22 cellular contexts compared by ENCODE assay signal in the genomic region with DNA sequence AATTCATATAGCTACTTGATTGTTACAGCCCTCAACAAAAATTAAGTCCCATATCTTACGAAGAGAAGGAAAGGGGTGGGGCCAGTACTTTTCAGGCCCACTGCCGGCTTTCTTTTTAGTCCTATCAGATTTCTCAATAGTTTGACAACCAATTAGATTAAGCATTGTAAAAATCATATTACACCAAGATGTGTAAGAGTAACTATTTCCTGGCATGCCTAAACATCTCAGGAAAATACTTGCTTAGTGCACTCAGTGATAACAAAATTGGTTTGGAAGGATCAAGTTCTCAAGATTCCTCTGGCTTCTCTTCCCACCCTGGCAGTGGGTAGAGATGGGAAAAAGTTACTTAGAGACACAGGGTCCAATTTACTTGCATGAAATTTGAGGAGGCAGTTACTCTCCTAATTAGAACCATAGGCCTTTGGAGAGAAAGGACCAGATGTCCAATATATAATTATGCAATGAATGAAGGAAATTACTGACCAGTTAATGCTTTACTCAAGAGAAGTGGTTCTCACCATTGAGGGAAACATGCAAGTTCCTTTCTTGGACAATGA. TPM values are rescaled to one million over a fixed set of nuclear protein-coding genes. Genes with fewer than 3 reads are reported as not detected.
DNase-seq lines count a peak whose midpoint lies in the region; ATAC-seq and TF ChIP-seq lines count a peak whose summit lies in the region.
"Had no signal": no experiment of that assay in that cellular context is flagged by ENCODE, and none has a peak within 500 bp of the region (broad histone marks: within the 10 kb centered on the region; RNA-seq: fewer than 3 reads in every experiment).

No MANE protein-coding gene starts in this region.

- peaks cover 0 to 6% (median 0%) of the 10 kb centered on the region in 3 donors for H3K36me3 ChIP-seq in esophagus squamous epithelium
- H3K36me3 ChIP-seq in thyroid gland, result peaks cover 0 to 3% of the 10 kb centered on the region in 2 donors
- no peaks in the 10 kb centered on the region for H3K36me3 ChIP-seq in transverse colon
- H3K36me3 ChIP-seq: MG63, right lobe of liver had no signal

- no peak for TF ChIP-seq CTCF in esophagus squamous epithelium (IDR thresholded peaks at IDR 0.05)
- TF ChIP-seq CTCF in thyroid gland (IDR thresholded peaks at IDR 0.05), result no peak
- TF ChIP-seq CTCF in transverse colon (IDR thresholded peaks at IDR 0.05), result no peak

- no peak for TF ChIP-seq POLR2A in esophagus squamous epithelium (IDR thresholded peaks at IDR 0.05)
- TF ChIP-seq POLR2A in thyroid gland (IDR thresholded peaks at IDR 0.05), result no peak
- TF ChIP-seq POLR2A in transverse colon (IDR thresholded peaks at IDR 0.05), result no peak

- H3K27me3 Mint-ChIP-seq in activated CD4-positive, alpha-beta memory T cell treated with anti-CD3 and anti-CD28 coated beads, Interleukin-2, amount 10 ng/mL, durations not matched to agents 7 days and 5 days, result no peaks in the 10 kb centered on the region
- no peaks in the 10 kb centered on the region for H3K27me3 Mint-ChIP-seq in activated CD4-positive, alpha-beta memory T cell treated with anti-CD3 and anti-CD28 coated beads for 36 hours
- H3K27me3 Mint-ChIP-seq: activated CD4-positive, alpha-beta T cell treated with anti-CD3 and anti-CD28 coated beads, Interleukin-2, amount 10 ng/mL, durations not matched to agents 24 days and 14 days; IgD-negative memory B cell; naive thymus-derived CD4-positive, alpha-beta T cell had no signal

- CTCF ChIA-PET in activated CD4-positive, alpha-beta memory T cell treated with anti-CD3 and anti-CD28 coated beads, Interleukin-2, amount 10 ng/mL, durations not matched to agents 7 days and 5 days (lab: Charles Lee), result interaction anchor here (0.6 to 3.7 kb wide), 12 partner anchors 9 to 260 kb away, joined by 3 to 49 read pairs (median 8); partner anchors contain the start of genes IFNLR1, NIPAL3 and SRRM1
- CTCF ChIA-PET in activated CD4-positive, alpha-beta memory T cell treated with anti-CD3 and anti-CD28 coated beads for 36 hours (lab: Charles Lee), result interaction anchor here (0.7 to 10.2 kb wide), 12 partner anchors 9 to 233 kb away, joined by 3 to 193 read pairs (median 6); partner anchors contain the start of gene NIPAL3

- H3K27ac ChIP-seq in esophagus squamous epithelium (peak overlapping the region; percentile 82 to 90 (median 84)), thyroid gland (peak overlapping the region; percentile 46 to 78 (median 63)), transverse colon (no peak overlapping the region)
- H3K27ac ChIP-seq: right lobe of liver, VCaP had no signal

- peaks cover 35% of the 10 kb centered on the region for H3K4me1 Mint-ChIP-seq in activated CD4-positive, alpha-beta memory T cell treated with anti-CD3 and anti-CD28 coated beads, Interleukin-2, amount 10 ng/mL, durations not matched to agents 7 days and 5 days
- H3K4me1 Mint-ChIP-seq in activated CD4-positive, alpha-beta memory T cell treated with anti-CD3 and anti-CD28 coated beads for 36 hours (ENCODE audit: low read depth), result peaks cover 26% of the 10 kb centered on the region

- H3K4me1 ChIP-seq in esophagus squamous epithelium, result peaks cover 23 to 98% (median 54%) of the 10 kb centered on the region in 3 donors
- H3K4me1 ChIP-seq in thyroid gland, result peaks cover 30 to 40% of the 10 kb centered on the region in 2 donors
- H3K4me1 ChIP-seq in transverse colon, result peaks cover 0 to 33% (median 18%) of the 10 kb centered on the region in 4 donors

- no peaks in the 10 kb centered on the region for H3K9me3 Mint-ChIP-seq in activated CD4-positive, alpha-beta memory T cell treated with anti-CD3 and anti-CD28 coated beads, Interleukin-2, amount 10 ng/mL, durations not matched to agents 7 days and 5 days
- H3K9me3 Mint-ChIP-seq in activated CD4-positive, alpha-beta memory T cell treated with anti-CD3 and anti-CD28 coated beads for 36 hours, result no peaks in the 10 kb centered on the region
- H3K9me3 Mint-ChIP-seq: activated CD4-positive, alpha-beta T cell treated with anti-CD3 and anti-CD28 coated beads, Interleukin-2, amount 10 ng/mL, durations not matched to agents 24 days and 14 days; activated T-helper 2 cell treated with anti-CD3 and anti-CD28 coated beads, Interferon-gamma antibody, Interleukin-2, Interleukin-4, amounts not matched to agents 10 μg/mL and 5 μg/mL and 100 μg/mL, durations not matched to agents 14 hours and 24 hours and 36 hours; IgD-negative memory B cell; naive thymus-derived CD4-positive, alpha-beta T cell had no signal

- H3K27ac Mint-ChIP-seq in activated CD4-positive, alpha-beta memory T cell treated with anti-CD3 and anti-CD28 coated beads, Interleukin-2, amount 10 ng/mL, durations not matched to agents 7 days and 5 days, result peak overlapping the region; percentile 82
- H3K27ac Mint-ChIP-seq in activated CD4-positive, alpha-beta memory T cell treated with anti-CD3 and anti-CD28 coated beads for 36 hours, result no peak overlapping the region

- peaks cover 12% of the 10 kb centered on the region for H3K36me3 Mint-ChIP-seq in activated CD4-positive, alpha-beta memory T cell treated with anti-CD3 and anti-CD28 coated beads, Interleukin-2, amount 10 ng/mL, durations not matched to agents 7 days and 5 days (ENCODE audit: low read depth)
- peaks cover 4% of the 10 kb centered on the region for H3K36me3 Mint-ChIP-seq in activated CD4-positive, alpha-beta memory T cell treated with anti-CD3 and anti-CD28 coated beads for 36 hours

- no peak overlapping the region for H3K4me3 ChIP-seq in esophagus squamous epithelium
- H3K4me3 ChIP-seq in thyroid gland (replicated peaks in 1 of 3), result no peak overlapping the region
- no peak overlapping the region for H3K4me3 ChIP-seq in transverse colon
- H3K4me3 ChIP-seq: A549, MG63, right lobe of liver had no signal

- no peak for ATAC-seq in HG02981 (IDR thresholded peaks at IDR 0.05; ENCODE audit: unreplicated experiment)
- ATAC-seq in HG03039 (IDR thresholded peaks at IDR 0.05; ENCODE audit: unreplicated experiment), result no peak
- ATAC-seq: A549 had no signal

- no peak for DNase-seq in activated CD4-positive, alpha-beta memory T cell treated with anti-CD3 and anti-CD28 coated beads, Interleukin-2, amount 10 ng/mL, durations not matched to agents 7 days and 5 days
- no peak for DNase-seq in activated CD4-positive, alpha-beta memory T cell treated with anti-CD3 and anti-CD28 coated beads for 36 hours
- peak; percentile 87 for DNase-seq in NCI-H69 (lab: John Stamatoyannopoulos, UW)
- no peak for DNase-seq in esophagus squamous epithelium (lab: John Stamatoyannopoulos, UW)
- no peak for DNase-seq in thyroid gland
- no peak for DNase-seq in transverse colon
- DNase-seq: C1 segment of cervical spinal cord; effector memory CD4-positive, alpha-beta T cell; mesendoderm; NCI-H1436; NCI-H774; SK-N-SH had no signal

- no peaks in the 10 kb centered on the region for H3K27me3 ChIP-seq in esophagus squamous epithelium
- H3K27me3 ChIP-seq in thyroid gland, result no peaks in the 10 kb centered on the region
- H3K27me3 ChIP-seq in transverse colon, result no peaks in the 10 kb centered on the region
- H3K27me3 ChIP-seq: MG63, right lobe of liver had no signal

- H3K9me3 ChIP-seq in esophagus squamous epithelium (no peaks in the 10 kb centered on the region), thyroid gland (no peaks in the 10 kb centered on the region), transverse colon (no peaks in the 10 kb centered on the region)
- H3K9me3 ChIP-seq: A549, MG63, right lobe of liver, SK-N-SH had no signal

- 55 to 59% methylated on average over 2 of the region's 2 CpGs for WGBS in esophagus squamous epithelium, 2 donors
- 68 to 84% methylated on average over 2 of the region's 2 CpGs for WGBS in thyroid gland, 2 donors
- WGBS in transverse colon (ENCODE audit: low coverage in 1 of 2), 2 donors, result 84 to 93% methylated on average over 2 of the region's 2 CpGs

- in situ Hi-C loops in transverse colon (cut with MboI; ENCODE audit: low pct_ligation_motif_present in 1 of 4, low pct_unique_long_range_greater_than_20kb in 1 of 4, low sequenced_read_pairs in 3 of 4), result loop anchor here in 1 of 4 donors (25.0 kb wide), 1 partner anchor 321 kb away; no protein-coding TSS in a partner anchor

- no peak for TF ChIP-seq EP300 in transverse colon (IDR thresholded peaks at IDR 0.05; ENCODE audit: low read depth)

- intact Hi-C loops in activated CD4-positive, alpha-beta memory T cell treated with anti-CD3 and anti-CD28 coated beads for 36 hours (cut with micrococcal nuclease), result no loop called here
- intact Hi-C loops in esophagus squamous epithelium (cut with DNase I), result loop anchor here (5.0 kb wide), 1 partner anchor 61 kb away; no protein-coding TSS in a partner anchor
- intact Hi-C loops in thyroid gland (cut with DNase I), result no loop called here
- intact Hi-C loops in transverse colon (cut with DNase I; ENCODE audit: low total_unique reads), result no loop called here

- POLR2A ChIA-PET in activated CD4-positive, alpha-beta memory T cell treated with anti-CD3 and anti-CD28 coated beads, Interleukin-2, amount 10 ng/mL, durations not matched to agents 7 days and 5 days (lab: Charles Lee), result interaction anchor here (1.0 to 2.5 kb wide), 8 partner anchors 10 to 233 kb away, joined by 3 to 25 read pairs (median 6); no protein-coding TSS in a partner anchor
- POLR2A ChIA-PET in activated CD4-positive, alpha-beta memory T cell treated with anti-CD3 and anti-CD28 coated beads for 36 hours (lab: Charles Lee), result no interaction called here

- no peak overlapping the region for H3K4me3 Mint-ChIP-seq in activated CD4-positive, alpha-beta memory T cell treated with anti-CD3 and anti-CD28 coated beads, Interleukin-2, amount 10 ng/mL, durations not matched to agents 7 days and 5 days
- H3K4me3 Mint-ChIP-seq in activated CD4-positive, alpha-beta memory T cell treated with anti-CD3 and anti-CD28 coated beads for 36 hours, result no peak overlapping the region

RNA-seq across cellular contexts. Expression of gene STPG1, which starts 30.1 kb away (rescaled TPM):
- total RNA-seq in activated CD4-positive, alpha-beta memory T cell treated with anti-CD3 and anti-CD28 coated beads, Interleukin-2, amount 10 ng/mL, durations not matched to agents 7 days and 5 days, result 1 to 10 TPM; 9.1 to 9.5 TPM
- total RNA-seq in activated CD4-positive, alpha-beta memory T cell treated with anti-CD3 and anti-CD28 coated beads for 36 hours, result 1 to 10 TPM; 7.5 to 8.3 TPM
- total RNA-seq in esophagus squamous epithelium (1 to 10 TPM; 2.6 to 6.9 (median 5.6) TPM), thyroid gland (1 to 10 TPM; 5.2 to 8.9 (median 7.0) TPM), transverse colon (10 to 100 TPM in 3 of 4 donors, 1 to 10 TPM in 1; 4.6 to 33.7 (median 23.3) TPM)

RNA-seq across cellular contexts. Expression of gene NIPAL3, which starts 32.1 kb away (rescaled TPM):
- 10 to 100 TPM; 51.8 to 53.5 TPM for total RNA-seq in activated CD4-positive, alpha-beta memory T cell treated with anti-CD3 and anti-CD28 coated beads, Interleukin-2, amount 10 ng/mL, durations not matched to agents 7 days and 5 days
- total RNA-seq in activated CD4-positive, alpha-beta memory T cell treated with anti-CD3 and anti-CD28 coated beads for 36 hours, result 10 to 100 TPM; 39.3 to 42.4 TPM
- total RNA-seq in esophagus squamous epithelium (10 to 100 TPM; 25.0 to 36.5 (median 31.3) TPM), thyroid gland (100 to 1,000 TPM in 3 of 4 donors, 10 to 100 TPM in 1; 71.2 to 145 (median 121) TPM), transverse colon (10 to 100 TPM; 34.8 to 55.8 (median 46.8) TPM)

Comparison
In these comparisons a context has a peak if more than half of its experiments do, and no peak if none do; other contexts are left out.
1. H3K27ac ChIP-seq: peak in esophagus squamous epithelium (4 of 4) and thyroid gland (3 of 3); none in transverse colon (0 of 4).